ENCODE assay signal across 8 cellular contexts in the genomic region with DNA sequence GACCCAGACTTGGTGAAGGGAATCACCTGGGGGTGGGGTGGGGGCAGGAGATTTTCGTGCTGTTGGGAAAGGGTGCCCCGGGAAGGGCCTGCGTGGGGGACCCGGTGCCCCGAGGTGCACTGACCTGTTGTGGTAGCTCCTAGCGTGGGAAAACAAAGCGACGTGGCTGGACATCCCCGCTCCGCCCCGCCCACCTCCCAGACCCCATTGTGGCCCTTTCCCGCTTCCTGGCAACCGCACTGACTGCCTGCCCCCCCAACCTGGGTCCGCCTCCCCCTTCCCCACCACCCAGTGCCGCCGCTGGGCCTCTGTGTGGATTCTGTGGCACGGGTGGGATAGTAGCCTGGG. TPM values are rescaled to one million over a fixed set of nuclear protein-coding genes. Genes with fewer than 3 reads are reported as not detected.
DNase-seq lines count a peak whose midpoint lies in the region; ATAC-seq, FAIRE-seq and TF ChIP-seq lines count a peak whose summit lies in the region.

No MANE protein-coding gene starts in this region.

- ATAC-seq in GM18505 (IDR thresholded peaks at IDR 0.05; ENCODE audit: unreplicated experiment), result no peak

- WGBS in suprapubic skin, result 25% methylated on average over 6 of the region's 17 CpGs

- H3K27ac Mint-ChIP-seq in T-helper 2 cell treated with Interferon-gamma antibody and Interleukin-4, amounts not matched to agents 5 μg/mL and 100 μg/mL, for 36 hours, result peak overlapping the region; percentile 93

- peaks cover 9% of the 10 kb centered on the region for H3K36me3 Mint-ChIP-seq in T-helper 2 cell treated with Interferon-gamma antibody and Interleukin-4, amounts not matched to agents 5 μg/mL and 100 μg/mL, for 36 hours (ENCODE audit: low read depth)

- H3K36me3 ChIP-seq in adipocyte (ENCODE audit: control insufficient read depth, insufficient read depth, low read length, severe bottlenecking) (no peaks in the 10 kb centered on the region), kidney (ENCODE audit: control insufficient read depth in 1 of 2, insufficient read depth in 2 of 2, low read length in 2 of 2) (no peaks in the 10 kb centered on the region), suprapubic skin (no peaks in the 10 kb centered on the region)

- TF ChIP-seq CTCF in kidney (IDR thresholded peaks at IDR 0.05; ENCODE audit: borderline replicate concordance, extremely low read depth, insufficient read depth) (no peak), suprapubic skin (IDR thresholded peaks at IDR 0.05) (no peak)

- TF ChIP-seq POLR2A in suprapubic skin (IDR thresholded peaks at IDR 0.05) (no peak), GM18505 (IDR thresholded peaks at IDR 0.05; ENCODE audit: borderline replicate concordance, extremely low read depth, insufficient read depth, insufficient read length) (no peak)

- H3K4me3 Mint-ChIP-seq in T-helper 2 cell treated with Interferon-gamma antibody and Interleukin-4, amounts not matched to agents 5 μg/mL and 100 μg/mL, for 36 hours, result peak overlapping the region; percentile 94

- peaks cover 38% of the 10 kb centered on the region for H3K4me1 Mint-ChIP-seq in T-helper 2 cell treated with Interferon-gamma antibody and Interleukin-4, amounts not matched to agents 5 μg/mL and 100 μg/mL, for 36 hours (ENCODE audit: low read depth)

- H3K9ac ChIP-seq in adipocyte (ENCODE audit: low read length) (peak overlapping the region; percentile 89), kidney (ENCODE audit: low read length in 2 of 2) (peak overlapping the region in 1 of 2 donors; percentile 46)

- H3K27me3 Mint-ChIP-seq in T-helper 2 cell treated with Interferon-gamma antibody and Interleukin-4, amounts not matched to agents 5 μg/mL and 100 μg/mL, for 36 hours (ENCODE audit: low read depth), result no peaks in the 10 kb centered on the region

- no peak for FAIRE-seq in kidney (lab: Jason Lieb, UNC)

- TF ChIP-seq EP300 in suprapubic skin (IDR thresholded peaks at IDR 0.05), result no peak

- H3K27ac ChIP-seq in kidney (ENCODE audit: low read depth in 2 of 2, low read length in 2 of 2) (peak overlapping the region; percentile 87 to 96), suprapubic skin (peak overlapping the region; percentile 93)

- DNase-seq in T-helper 2 cell treated with Interferon-gamma antibody and Interleukin-4, amounts not matched to agents 5 μg/mL and 100 μg/mL, for 36 hours (ENCODE audit: low spot score), result no peak
- no peak for DNase-seq in T-helper 2 cell
- no peak for DNase-seq in adipocyte (ENCODE audit: low read depth)
- no peak for DNase-seq in kidney
- DNase-seq in suprapubic skin (ENCODE audit: low spot score in 2 of 2), result no peak
- no peak for DNase-seq in NCI-H1092 treated with DMSO at 0.1 percent for 48 hours (lab: John Stamatoyannopoulos, UW)
- no peak for DNase-seq in mesenteric fat pad (ENCODE audit: low spot score)

- H3K4me3 ChIP-seq in adipocyte (ENCODE audit: low read length) (peak overlapping the region; percentile 79), kidney (ENCODE audit: low read length in 2 of 2) (peak overlapping the region in 1 of 2 donors; percentile 56), suprapubic skin (peak overlapping the region; percentile 81)

- H3K9me3 ChIP-seq in adipocyte (ENCODE audit: control insufficient read depth, low read length) (no peaks in the 10 kb centered on the region), kidney (ENCODE audit: control insufficient read depth in 1 of 2, low read length in 2 of 2) (no peaks in the 10 kb centered on the region), suprapubic skin (no peaks in the 10 kb centered on the region)

- intact Hi-C loops in kidney (cut with DNase I), result no loop called here

- H3K27me3 ChIP-seq in adipocyte (replicated peaks; ENCODE audit: control insufficient read depth, insufficient read depth, low read length), result no peaks in the 10 kb centered on the region
- H3K27me3 ChIP-seq in suprapubic skin, result no peaks in the 10 kb centered on the region

- H3K4me1 ChIP-seq in adipocyte (ENCODE audit: control insufficient read depth, insufficient read depth, low read length) (peaks cover 18% of the 10 kb centered on the region), kidney (ENCODE audit: control insufficient read depth in 1 of 2, insufficient read depth in 1 of 2, low read depth in 1 of 2, low read length in 2 of 2) (peaks cover 0 to 10% of the 10 kb centered on the region in 2 donors), suprapubic skin (peaks cover 56% of the 10 kb centered on the region)

- no peaks in the 10 kb centered on the region for H3K9me3 Mint-ChIP-seq in T-helper 2 cell treated with Interferon-gamma antibody and Interleukin-4, amounts not matched to agents 5 μg/mL and 100 μg/mL, for 36 hours

RNA-seq across cellular contexts. Expression of a gene that starts 2.5 kb away (rescaled TPM):
- total RNA-seq in kidney (163 TPM), suprapubic skin (10 to 100 TPM; 23.6 to 46.9 (median 30.8) TPM), mesenteric fat pad (165 TPM)
- 22.2 TPM for polyA plus RNA-seq in kidney (ENCODE audit: insufficient read depth, low read depth, low replicate concordance)

RNA-seq across cellular contexts. Expression of a gene that starts 6.9 kb away (rescaled TPM):
- total RNA-seq in kidney (4.1 TPM), suprapubic skin (1 to 10 TPM in 3 of 4 donors, not detected in 1; 1.7 to 7.9 (median 4.7) TPM), mesenteric fat pad (9.6 TPM)
- polyA plus RNA-seq in kidney (ENCODE audit: insufficient read depth, low read depth, low replicate concordance), result 1.1 TPM

RNA-seq across cellular contexts. Expression of a gene that starts 13.4 kb away (rescaled TPM):
- total RNA-seq in kidney (16.1 TPM), suprapubic skin (under 1 TPM in 1 of 4 donors, not detected in 3; 0.26 TPM), mesenteric fat pad (0.10 TPM)
- 1.4 TPM for polyA plus RNA-seq in kidney (ENCODE audit: insufficient read depth, low read depth, low replicate concordance)

RNA-seq across cellular contexts. Expression of a gene that starts 24.3 kb away (rescaled TPM):
- total RNA-seq in kidney, result 41.5 TPM
- polyA plus RNA-seq in kidney (ENCODE audit: insufficient read depth, low read depth, low replicate concordance), result 31.4 TPM
- total RNA-seq in suprapubic skin, result 10 to 100 TPM; 39.6 to 51.9 (median 50.0) TPM
- total RNA-seq in mesenteric fat pad, result 25.0 TPM

RNA-seq across cellular contexts. Expression of a gene that starts 24.8 kb away (rescaled TPM):
- total RNA-seq in kidney (77.9 TPM), suprapubic skin (10 to 100 TPM; 28.9 to 65.6 (median 44.7) TPM), mesenteric fat pad (57.1 TPM)
- polyA plus RNA-seq in kidney (ENCODE audit: insufficient read depth, low read depth, low replicate concordance), result 41.7 TPM

Comparison
In these comparisons a context has a peak if more than half of its experiments do, and no peak if none do; other contexts are left out.
1. RNA of a gene that starts 13.4 kb away (total RNA-seq): 16.1 TPM in kidney (single experiment); 0.26 TPM in suprapubic skin and 0.10 TPM in mesenteric fat pad (single experiment); every median in the first group is over 10 times any median in the second.